ENCODE assay signal across 21 cellular contexts in the genomic region with DNA sequence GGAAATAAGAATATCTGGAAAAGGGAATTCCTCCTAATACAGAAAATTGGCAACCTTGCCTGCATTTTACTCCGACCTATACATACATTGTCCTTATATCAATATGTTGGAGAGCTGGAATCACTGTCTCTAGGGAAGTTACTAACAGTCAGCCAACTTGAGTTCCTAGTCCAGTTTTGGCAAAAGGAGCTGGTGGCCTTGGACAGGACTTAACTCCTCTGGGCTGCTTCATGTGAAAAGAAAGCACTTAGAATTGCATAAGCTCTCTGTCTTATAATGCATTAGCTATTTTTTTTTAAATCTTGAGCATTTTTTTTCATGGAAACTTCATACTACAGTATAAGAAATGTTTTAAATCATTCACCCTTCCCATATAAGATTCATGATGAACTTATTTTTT.
DNase-seq lines count a peak whose midpoint lies in the region; ATAC-seq and TF ChIP-seq lines count a peak whose summit lies in the region.
"Had no signal": no experiment of that assay in that cellular context is flagged by ENCODE, and none has a peak within 500 bp of the region (broad histone marks: within the 10 kb centered on the region; RNA-seq: fewer than 3 reads in every experiment).

No MANE protein-coding gene starts in this region.

- H3K4me3 ChIP-seq in fibroblast of pulmonary artery (replicated peaks; ENCODE audit: low read depth, low read length) (no peak overlapping the region), skeletal muscle cell (ENCODE audit: low read depth, low read length) (no peak overlapping the region)
- H3K4me3 ChIP-seq: GM23338, HAP-1, Peyer's patch, SJSA1 had no signal

- ATAC-seq in GM18519 (IDR thresholded peaks at IDR 0.05; ENCODE audit: low FRiP score, unreplicated experiment) = no peak
- no peak for ATAC-seq in HG03457 (IDR thresholded peaks at IDR 0.05; ENCODE audit: unreplicated experiment)
- ATAC-seq: GM23338 had no signal

- peak; percentile 6 for DNase-seq in NCI-H82 (lab: John Stamatoyannopoulos, UW)
- DNase-seq in NCI-H82 treated with DMSO at 0.1 percent for 48 hours (lab: John Stamatoyannopoulos, UW; ENCODE audit: unreplicated experiment) = no peak
- peak; percentile 30 for DNase-seq in NCI-H69 (lab: John Stamatoyannopoulos, UW)
- peak; percentile 22 for DNase-seq in fibroblast of pulmonary artery (ENCODE audit: low read depth)
- peak; percentile 45 for DNase-seq in skeletal muscle cell (ENCODE audit: low read depth)
- DNase-seq: Calu3; CD8-positive, alpha-beta memory T cell; DMS153; IMR-90; NCI-H1092 treated with DMSO at 0.1 percent for 48 hours; NCI-H146; NCI-H2029 treated with DMSO at 0.1 percent for 48 hours; NCI-H2171 treated with DMSO at 0.1 percent for 48 hours; NCI-H526; NK-92 treated with Interleukin-12 subunit alpha and Interleukin-12 subunit beta, amount 100 ng/mL, for 24 hours; Peyer's patch had no signal

- TF ChIP-seq CTCF in fibroblast of pulmonary artery (IDR thresholded peaks at IDR 0.05; ENCODE audit: low read length, missing control alignments) = no peak
